ENCODE assay signal across 7 cellular contexts in genomic region chr1:214602764-214603657, GRCh38. TPM values are rescaled to one million over a fixed set of nuclear protein-coding genes. Genes with fewer than 3 reads are reported as not detected.
A peak's percentile ranks its signal among the peaks of the same experiment; 100 is the strongest.
DNase-seq lines count a peak whose midpoint lies in the region; ATAC-seq and TF ChIP-seq lines count a peak whose summit lies in the region.

Gene CENPF (plus strand): TSS chr1:214603195. CDS start chr1:214613755, 10,560 bp downstream.

- in situ Hi-C loops in astrocyte of the cerebellum (cut with HindIII; ENCODE audit: low sequenced_read_pairs), result no loop called here

- H3K4me3 ChIP-seq in astrocyte of the cerebellum (ENCODE audit: low read depth, low read length) (peak within 1 kb of the TSS; percentile 79), hepatocyte (peak within 1 kb of the TSS; percentile 31)

- H3K79me2 ChIP-seq in hepatocyte, result peaks cover 30% of the 10 kb centered on the region

- peak; percentile 96 to 97 for DNase-seq in NCI-H1930 (lab: John Stamatoyannopoulos, UW)
- DNase-seq in T-helper 2 cell treated with Interferon-gamma antibody and Interleukin-4, amounts not matched to agents 5 μg/mL and 100 μg/mL, for 36 hours (ENCODE audit: low spot score), result peak; percentile 96
- peak; percentile 99 for DNase-seq in astrocyte of the cerebellum (ENCODE audit: low read depth)
- DNase-seq in hepatocyte (ENCODE audit: low spot score), result peak; percentile 98
- peak; percentile 94 for DNase-seq in retina

- no peaks in the 10 kb centered on the region for H3K9me3 Mint-ChIP-seq in T-helper 2 cell treated with Interferon-gamma antibody and Interleukin-4, amounts not matched to agents 5 μg/mL and 100 μg/mL, for 36 hours

- H3K4me1 ChIP-seq in hepatocyte (ENCODE audit: insufficient read depth), result peaks cover 6% of the 10 kb centered on the region

- no peaks in the 10 kb centered on the region for H3K9me3 ChIP-seq in hepatocyte (ENCODE audit: low read depth)

- no peaks in the 10 kb centered on the region for H4K20me1 ChIP-seq in hepatocyte (ENCODE audit: insufficient read depth, poor library complexity, severe bottlenecking)

- peak within 1 kb of the TSS; percentile 99 for H3K4me3 Mint-ChIP-seq in T-helper 2 cell treated with Interferon-gamma antibody and Interleukin-4, amounts not matched to agents 5 μg/mL and 100 μg/mL, for 36 hours

- H3K27me3 Mint-ChIP-seq in T-helper 2 cell treated with Interferon-gamma antibody and Interleukin-4, amounts not matched to agents 5 μg/mL and 100 μg/mL, for 36 hours (ENCODE audit: low read depth), result no peaks in the 10 kb centered on the region

- TF ChIP-seq CTCF in astrocyte of the cerebellum (IDR thresholded peaks at IDR 0.05; ENCODE audit: low read depth, low read length, missing control alignments), result peak; percentile 33
- no peak for TF ChIP-seq CTCF in hepatocyte (IDR thresholded peaks at IDR 0.05; ENCODE audit: poor library complexity)

- H3K4me1 Mint-ChIP-seq in T-helper 2 cell treated with Interferon-gamma antibody and Interleukin-4, amounts not matched to agents 5 μg/mL and 100 μg/mL, for 36 hours (ENCODE audit: low read depth), result peaks cover 22% of the 10 kb centered on the region

- H3K4me2 ChIP-seq in hepatocyte, result peak within 1 kb of the TSS; percentile 82

- H3K36me3 ChIP-seq in hepatocyte (replicated peaks; ENCODE audit: insufficient read depth, low read depth), result no peaks in the 10 kb centered on the region

- H2AFZ ChIP-seq in hepatocyte, result peak within 1 kb of the TSS; percentile 64

- ATAC-seq in GM18502 (IDR thresholded peaks at IDR 0.05; ENCODE audit: poor library complexity, unreplicated experiment), result peak; percentile 99
- peak; percentile 100 for ATAC-seq in HG02970 (IDR thresholded peaks at IDR 0.05; ENCODE audit: low FRiP score, unreplicated experiment)

- H3K36me3 Mint-ChIP-seq in T-helper 2 cell treated with Interferon-gamma antibody and Interleukin-4, amounts not matched to agents 5 μg/mL and 100 μg/mL, for 36 hours (ENCODE audit: low read depth), result peaks cover 21% of the 10 kb centered on the region

- H3K27ac Mint-ChIP-seq in T-helper 2 cell treated with Interferon-gamma antibody and Interleukin-4, amounts not matched to agents 5 μg/mL and 100 μg/mL, for 36 hours, result peak within 1 kb of the TSS; percentile 96

- H3K9me2 ChIP-seq in hepatocyte (replicated peaks; ENCODE audit: insufficient read depth), result no peaks in the 10 kb centered on the region

- 1% methylated on average over 54 of the region's 65 CpGs for WGBS in hepatocyte (ENCODE audit: low lambda C conversion rate, missing lambda C conversion rate)

- H3K27ac ChIP-seq in hepatocyte, result no peak within 1 kb of the TSS

- no peaks in the 10 kb centered on the region for H3K27me3 ChIP-seq in hepatocyte

RNA-seq across cellular contexts. Expression of gene CENPF, which starts in this region (rescaled TPM):
- total RNA-seq in hepatocyte, result 16.8 and 18.3 TPM in 2 replicates
- polyA plus RNA-seq in hepatocyte, result 8.3 and 15.3 TPM in 2 replicates
